ENCODE assay signal across 28 cellular contexts in the genomic region with DNA sequence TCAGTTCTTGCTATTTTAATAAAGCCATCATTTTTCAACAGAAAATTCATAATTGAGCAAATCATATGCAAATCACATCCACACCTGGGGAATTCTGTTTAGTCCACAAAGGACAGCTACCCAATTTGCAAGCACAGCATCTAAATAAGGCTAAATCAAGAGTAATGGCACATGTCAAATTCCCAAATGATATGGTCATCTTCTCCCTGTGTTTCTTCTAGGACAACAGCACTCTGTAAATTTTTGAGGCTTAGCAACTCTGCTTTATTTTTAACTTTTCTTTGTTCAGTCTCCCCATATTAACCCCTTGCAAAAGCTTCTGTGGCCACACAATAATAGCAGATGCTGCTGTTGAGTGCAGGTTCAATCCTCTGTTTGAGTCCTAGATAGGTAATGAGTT.
"Had no signal": no experiment of that assay in that cellular context is flagged by ENCODE, and none has a peak within 500 bp of the region (broad histone marks: within the 10 kb centered on the region; RNA-seq: fewer than 3 reads in every experiment).

No MANE protein-coding gene starts in this region.

- H3K36me3 ChIP-seq: esophagus muscularis mucosa, heart right ventricle, right atrium auricular region, spleen, suprapubic skin, tibial nerve had no signal

- ATAC-seq: activated T-cell treated with anti-CD3 and anti-CD28 coated beads, Interleukin-2, amount 50 U/mL, for 4 hours; activated T-helper 17 cell treated with anti-CD3 and anti-CD28 coated beads, Interleukin-2, amount 50 U/mL, for 72 hours; foreskin keratinocyte; heart right ventricle; left cardiac atrium; left ventricle myocardium superior; naive thymus-derived CD8-positive, alpha-beta T cell; psoas muscle had no signal

- H3K4me1 ChIP-seq: foreskin keratinocyte, parathyroid adenoma, psoas muscle, right atrium auricular region had no signal

- H3K4me1 Mint-ChIP-seq: central memory CD8-positive, alpha-beta T cell had no signal

- H3K4me3 ChIP-seq: esophagus muscularis mucosa, heart right ventricle, psoas muscle, right atrium auricular region, spleen, suprapubic skin, tibial nerve had no signal

- H2AFZ ChIP-seq: parathyroid adenoma had no signal

- H3K4me3 Mint-ChIP-seq: activated CD4-positive, alpha-beta memory T cell treated with anti-CD3 and anti-CD28 coated beads, Interleukin-2, amount 10 ng/mL, durations not matched to agents 7 days and 5 days; activated CD4-positive, alpha-beta T cell treated with anti-CD3 and anti-CD28 coated beads, Interleukin-2, amount 10 ng/mL, durations not matched to agents 7 days and 5 days; activated T-cell treated with anti-CD3 and anti-CD28 coated beads, Interleukin-2, amount 50 U/mL, for 4 hours; activated T-helper 17 cell treated with anti-CD3 and anti-CD28 coated beads, Interleukin-2, amount 50 U/mL, for 72 hours; central memory CD8-positive, alpha-beta T cell; mesothelial cell of epicardium; naive thymus-derived CD8-positive, alpha-beta T cell; neural crest cell had no signal

- H3K27me3 ChIP-seq: esophagus muscularis mucosa, heart right ventricle, right atrium auricular region, spleen, suprapubic skin, tibial nerve had no signal

- H3K27ac ChIP-seq: esophagus muscularis mucosa, foreskin keratinocyte, heart right ventricle, parathyroid adenoma, psoas muscle, right atrium auricular region, spleen, suprapubic skin, tibial nerve had no signal

- H3K79me2 ChIP-seq: parathyroid adenoma had no signal

- FAIRE-seq: bronchial epithelial cell, colon, islet of Langerhans had no signal

- DNase-seq: activated CD4-positive, alpha-beta memory T cell treated with anti-CD3 and anti-CD28 coated beads, Interleukin-2, amount 10 ng/mL, durations not matched to agents 7 days and 5 days; activated CD4-positive, alpha-beta T cell treated with anti-CD3 and anti-CD28 coated beads, Interleukin-2, amount 10 ng/mL, durations not matched to agents 7 days and 5 days; activated gamma-delta T cell treated with Interleukin-2 at 50 U/mL for 16 hours; activated naive CD4-positive, alpha-beta T cell treated with anti-CD3 and anti-CD28 coated beads, Interleukin-2, amount 50 U/mL, for 16 hours; activated T-cell treated with anti-CD3 and anti-CD28 coated beads, Interleukin-2, amount 50 U/mL, for 4 hours; amniotic stem cell; effector CD4-positive, alpha-beta T cell; foreskin keratinocyte; heart right ventricle; left cardiac atrium; left ventricle myocardium superior; naive thymus-derived CD8-positive, alpha-beta T cell; nucleus accumbens; psoas muscle; spleen; stimulated activated naive CD4-positive, alpha-beta T cell had no signal

- H3K27me3 Mint-ChIP-seq: central memory CD8-positive, alpha-beta T cell had no signal

- H3K9me3 ChIP-seq: esophagus muscularis mucosa, heart right ventricle, psoas muscle, right atrium auricular region, spleen, suprapubic skin, tibial nerve had no signal

- H3K36me3 Mint-ChIP-seq: mesothelial cell of epicardium; naive thymus-derived CD8-positive, alpha-beta T cell had no signal

- H3K9ac ChIP-seq: parathyroid adenoma had no signal

- H3K27ac Mint-ChIP-seq: activated CD4-positive, alpha-beta memory T cell treated with anti-CD3 and anti-CD28 coated beads, Interleukin-2, amount 10 ng/mL, durations not matched to agents 7 days and 5 days; activated CD4-positive, alpha-beta T cell treated with anti-CD3 and anti-CD28 coated beads, Interleukin-2, amount 10 ng/mL, durations not matched to agents 7 days and 5 days; activated T-helper 17 cell treated with anti-CD3 and anti-CD28 coated beads, Interleukin-2, amount 50 U/mL, for 72 hours; mesothelial cell of epicardium; naive thymus-derived CD8-positive, alpha-beta T cell had no signal

- H3K9me3 Mint-ChIP-seq: activated CD4-positive, alpha-beta memory T cell treated with anti-CD3 and anti-CD28 coated beads, Interleukin-2, amount 10 ng/mL, durations not matched to agents 7 days and 5 days; activated CD4-positive, alpha-beta T cell treated with anti-CD3 and anti-CD28 coated beads, Interleukin-2, amount 10 ng/mL, durations not matched to agents 7 days and 5 days; activated T-cell treated with anti-CD3 and anti-CD28 coated beads, Interleukin-2, amount 50 U/mL, for 4 hours; activated T-helper 17 cell treated with anti-CD3 and anti-CD28 coated beads, Interleukin-2, amount 50 U/mL, for 72 hours; central memory CD8-positive, alpha-beta T cell had no signal
